In genomic region chr18:74311000-74311399, GRCh38 we compare ENCODE assay signal across 25 cellular contexts. TPM values are rescaled to one million over a fixed set of nuclear protein-coding genes. Genes with fewer than 3 reads are reported as not detected.
A peak's percentile ranks its signal among the peaks of the same experiment; 100 is the strongest.
DNase-seq lines count a peak whose midpoint lies in the region; ATAC-seq, FAIRE-seq and TF ChIP-seq lines count a peak whose summit lies in the region.
"Had no signal": no experiment of that assay in that cellular context is flagged by ENCODE, and none has a peak within 500 bp of the region (broad histone marks: within the 10 kb centered on the region; RNA-seq: fewer than 3 reads in every experiment).

No MANE protein-coding gene starts in this region.

- no peaks in the 10 kb centered on the region for H3K4me1 ChIP-seq in right cardiac atrium (ENCODE audit: control insufficient read depth, insufficient read depth, low read length)
- peaks cover 23% of the 10 kb centered on the region for H3K4me1 ChIP-seq in left ventricle myocardium inferior
- H3K4me1 ChIP-seq in keratinocyte (ENCODE audit: control insufficient read depth, extremely low read depth, insufficient read depth, low read length): peaks cover 6% of the 10 kb centered on the region
- no peaks in the 10 kb centered on the region for H3K4me1 ChIP-seq in gastroesophageal sphincter
- H3K4me1 ChIP-seq: BE2C, BLaER1, Caco-2 had no signal

- no peak overlapping the region for H3K27ac Mint-ChIP-seq in CD4-positive, alpha-beta T cell
- H3K27ac Mint-ChIP-seq: CD4-positive, CD25-positive, alpha-beta regulatory T cell; CD8-positive, alpha-beta T cell had no signal

- no peaks in the 10 kb centered on the region for H3K9me1 ChIP-seq in keratinocyte (ENCODE audit: control insufficient read depth, extremely low read depth, insufficient read depth, low read length)

- peaks cover 33% of the 10 kb centered on the region for H3K27me3 Mint-ChIP-seq in CD4-positive, alpha-beta T cell

- TF ChIP-seq CTCF in D721Med (IDR thresholded peaks at IDR 0.05; ENCODE audit: insufficient read depth, missing control alignments) (no peak), left ventricle myocardium inferior (IDR thresholded peaks at IDR 0.05; ENCODE audit: borderline replicate concordance) (no peak), keratinocyte (optimal IDR thresholded peaks at IDR 0.05 in 1 of 3, IDR thresholded peaks at IDR 0.05 in 1 of 3, conservative IDR thresholded peaks at IDR 0.05 in 1 of 3; ENCODE audit: extremely low read depth in 1 of 3, insufficient read depth in 2 of 3, low read length in 3 of 3) (no peak), gastroesophageal sphincter (IDR thresholded peaks at IDR 0.05) (no peak)
- no peak for TF ChIP-seq CTCF in CD4-positive, alpha-beta T cell (IDR thresholded peaks at IDR 0.05)

- H3K4me3 ChIP-seq in right cardiac atrium (ENCODE audit: low read length) (no peak overlapping the region), left ventricle myocardium inferior (no peak overlapping the region), keratinocyte (ENCODE audit: control insufficient read depth in 2 of 3, extremely low read depth in 1 of 3, insufficient read depth in 2 of 3, low read depth in 1 of 3, low read length in 3 of 3) (no peak overlapping the region), gastroesophageal sphincter (no peak overlapping the region)

- H3K9ac ChIP-seq in keratinocyte (ENCODE audit: control insufficient read depth, extremely low read depth, insufficient read depth, low read length): no peak overlapping the region
- H3K9ac ChIP-seq: BLaER1 had no signal

- H3K9me3 Mint-ChIP-seq in CD4-positive, alpha-beta T cell: no peaks in the 10 kb centered on the region
- H3K9me3 Mint-ChIP-seq: CD8-positive, alpha-beta T cell had no signal

- no peaks in the 10 kb centered on the region for H3K36me3 ChIP-seq in left ventricle myocardium inferior
- H3K36me3 ChIP-seq in keratinocyte (ENCODE audit: control insufficient read depth in 2 of 2, extremely low read depth in 1 of 2, insufficient read depth in 2 of 2, low read length in 2 of 2): no peaks in the 10 kb centered on the region
- H3K36me3 ChIP-seq in gastroesophageal sphincter: no peaks in the 10 kb centered on the region
- H3K36me3 ChIP-seq: BE2C, BLaER1 had no signal

- no peak for TF ChIP-seq EP300 in gastroesophageal sphincter (IDR thresholded peaks at IDR 0.05)

- no peaks in the 10 kb centered on the region for H3K27me3 ChIP-seq in right cardiac atrium (ENCODE audit: control insufficient read depth, insufficient read depth)
- no peaks in the 10 kb centered on the region for H3K27me3 ChIP-seq in left ventricle myocardium inferior (ENCODE audit: low read depth)
- no peaks in the 10 kb centered on the region for H3K27me3 ChIP-seq in keratinocyte (ENCODE audit: control insufficient read depth, extremely low read depth, insufficient read depth, low read length)
- peaks cover 5% of the 10 kb centered on the region for H3K27me3 ChIP-seq in gastroesophageal sphincter
- no peaks in the 10 kb centered on the region for H3K27me3 ChIP-seq in CD4-positive, alpha-beta T cell (ENCODE audit: control insufficient read depth, insufficient read depth, low read length)
- H3K27me3 ChIP-seq: BE2C, BLaER1 had no signal

- H4K20me1 ChIP-seq in keratinocyte (ENCODE audit: control insufficient read depth, extremely low read depth, insufficient read depth, low read length): no peaks in the 10 kb centered on the region
- H4K20me1 ChIP-seq: BLaER1 had no signal

- H3K27ac ChIP-seq in right cardiac atrium (ENCODE audit: low read length) (no peak overlapping the region), left ventricle myocardium inferior (replicated peaks) (peak overlapping the region; percentile 61), keratinocyte (ENCODE audit: control insufficient read depth, insufficient read depth, low read length) (no peak overlapping the region), gastroesophageal sphincter (no peak overlapping the region)
- H3K27ac ChIP-seq in CD4-positive, alpha-beta T cell (ENCODE audit: low read depth, low read length): no peak overlapping the region
- H3K27ac ChIP-seq: BLaER1 had no signal

- no peak overlapping the region for H3K4me2 ChIP-seq in keratinocyte (ENCODE audit: control insufficient read depth, extremely low read depth, insufficient read depth, low read depth, low read length)
- H3K4me2 ChIP-seq: BLaER1 had no signal

- peak overlapping the region; percentile 79 for H2AFZ ChIP-seq in keratinocyte (ENCODE audit: control insufficient read depth, low read length)

- H3K4me1 Mint-ChIP-seq in CD4-positive, alpha-beta T cell (ENCODE audit: low read depth): peaks cover 5% of the 10 kb centered on the region

- DNase-seq in Right ventricle myocardium superior: no peak
- no peak for DNase-seq in right cardiac atrium
- DNase-seq in D721Med (ENCODE audit: insufficient read length, low spot score): no peak
- DNase-seq in left ventricle myocardium inferior: no peak
- DNase-seq in keratinocyte (ENCODE audit: low read depth, low spot score): no peak
- DNase-seq in DMS53 (lab: John Stamatoyannopoulos, UW): no peak
- no peak for DNase-seq in CD4-positive, alpha-beta T cell
- DNase-seq: 8988T; BE2C; C1 segment of cervical spinal cord; Calu3; CD8-positive, alpha-beta T cell; DMS 273 treated with DMSO at 0.1 percent for 48 hours; DMS153; DMS79 treated with DMSO at 0.1 percent for 48 hours had no signal

- H3K9me3 ChIP-seq in right cardiac atrium (ENCODE audit: control insufficient read depth, low read length) (no peaks in the 10 kb centered on the region), left ventricle myocardium inferior (replicated peaks) (no peaks in the 10 kb centered on the region), keratinocyte (ENCODE audit: control insufficient read depth, low read depth, low read length) (no peaks in the 10 kb centered on the region), gastroesophageal sphincter (no peaks in the 10 kb centered on the region)
- H3K9me3 ChIP-seq in CD4-positive, alpha-beta T cell (ENCODE audit: control insufficient read depth, low read length): no peaks in the 10 kb centered on the region
- H3K9me3 ChIP-seq: BE2C, Caco-2 had no signal

- 43% methylated on average over 1 of the region's 1 CpG for WGBS in right cardiac atrium
- WGBS in gastroesophageal sphincter (ENCODE audit: low coverage in 1 of 2), 2 donors: 76 to 86% methylated on average over 1 of the region's 1 CpG

- intact Hi-C loops in Right ventricle myocardium superior (cut with DNase I) (no loop called here), right cardiac atrium (cut with DNase I) (no loop called here), left ventricle myocardium inferior (cut with micrococcal nuclease) (no loop called here)
- intact Hi-C loops in CD4-positive, alpha-beta T cell (cut with DNase I, micrococcal nuclease): loop anchor here in 1 of 2 experiments (5.0 kb wide), 1 partner anchor 241 kb away; no protein-coding TSS in a partner anchor

- POLR2A ChIA-PET in CD4-positive, alpha-beta T cell (lab: Charles Lee): no interaction called here

- peak; percentile 88 for FAIRE-seq in D721Med (lab: Jason Lieb, UNC)
- no peak for FAIRE-seq in keratinocyte (lab: Jason Lieb, UNC)
- FAIRE-seq: A204.1, G401.6, GM19239 had no signal

- TF ChIP-seq POLR2A in gastroesophageal sphincter (IDR thresholded peaks at IDR 0.05): no peak

- CTCF ChIA-PET in CD4-positive, alpha-beta T cell (lab: Charles Lee): interaction anchor here (1.0 to 1.2 kb wide), 2 partner anchors 21 to 185 kb away, joined by 3 to 4 read pairs; partner anchors contain the start of gene CNDP2

- no peak overlapping the region for H3K4me3 Mint-ChIP-seq in CD4-positive, alpha-beta T cell
- H3K4me3 Mint-ChIP-seq: CD14-positive monocyte; CD4-positive, CD25-positive, alpha-beta regulatory T cell; CD8-positive, alpha-beta T cell had no signal

- no peaks in the 10 kb centered on the region for H3K36me3 Mint-ChIP-seq in CD4-positive, alpha-beta T cell (ENCODE audit: low read depth)
- H3K36me3 Mint-ChIP-seq: CD14-positive monocyte; CD4-positive, CD25-positive, alpha-beta regulatory T cell; CD8-positive, alpha-beta T cell had no signal

- dilution Hi-C loops in keratinocyte (cut with MboI; ENCODE audit: extremely low pct_ligation_motif_present, low sequenced_read_pairs): no loop called here

- H3K79me2 ChIP-seq in keratinocyte (ENCODE audit: control insufficient read depth, insufficient read depth, low read length): no peaks in the 10 kb centered on the region

- ATAC-seq in Right ventricle myocardium superior (ENCODE audit: poor library complexity) (peak; percentile 75), right cardiac atrium (no peak), gastroesophageal sphincter (no peak)
- no peak for ATAC-seq in CD4-positive, alpha-beta T cell (ENCODE audit: poor library complexity)

RNA-seq across cellular contexts. Expression of gene C18orf63, which starts 4.6 kb away (rescaled TPM):
- total RNA-seq in Right ventricle myocardium superior (not detected), right cardiac atrium (not detected), left ventricle myocardium inferior (not detected), gastroesophageal sphincter (not detected)
- polyA plus RNA-seq in right cardiac atrium (not detected), keratinocyte (not detected in 3 replicates)
- polyA plus RNA-seq in keratinocyte (2011; ENCODE audit: low read depth): not detected
- not detected in 2 replicates for polyA plus RNA-seq in keratinocyte (2011; cell fraction: cytosol; rRNA removed)
- polyA plus RNA-seq in keratinocyte (2011; cell fraction: nucleus; rRNA removed): not detected in 2 replicates
- polyA plus RNA-seq in keratinocyte (2012; ENCODE audit: low replicate concordance): not detected in 2 replicates
- not detected in 3 replicates for polyA minus RNA-seq in keratinocyte
- not detected for polyA minus RNA-seq in keratinocyte (2011; cell fraction: cytosol; rRNA and poly(A)+ RNA removed)
- not detected in 2 replicates for polyA minus RNA-seq in keratinocyte (2011; cell fraction: nucleus; rRNA and poly(A)+ RNA removed)
- not detected for total RNA-seq in CD4-positive, alpha-beta T cell
- total RNA-seq: A673; Caco-2; Calu3; CD4-positive, CD25-positive, alpha-beta regulatory T cell; CD8-positive, alpha-beta T cell had no signal
- polyA plus RNA-seq: AG04450; CD14-positive monocyte; CD4-positive, CD25-positive, alpha-beta regulatory T cell had no signal

RNA-seq across cellular contexts. Expression of gene CYB5A, which starts 19.2 kb away (rescaled TPM):
- 101 TPM for total RNA-seq in Right ventricle myocardium superior
- total RNA-seq in right cardiac atrium: 10 to 100 TPM; 40.4 to 53.6 (median 48.8) TPM
- polyA plus RNA-seq in right cardiac atrium: 91.8 TPM
- total RNA-seq in left ventricle myocardium inferior: 105 TPM
- polyA plus RNA-seq in keratinocyte: 42.2 to 49.4 TPM (median 42.6 TPM) in 3 replicates
- polyA plus RNA-seq in keratinocyte (2011; ENCODE audit: low read depth): 21.2 TPM
- 31.7 and 38.7 TPM in 2 replicates for polyA plus RNA-seq in keratinocyte (2011; cell fraction: cytosol; rRNA removed)
- 13.9 and 20.7 TPM in 2 replicates for polyA plus RNA-seq in keratinocyte (2011; cell fraction: nucleus; rRNA removed)
- polyA plus RNA-seq in keratinocyte (2012; ENCODE audit: low replicate concordance): 33.7 and 62.8 TPM in 2 replicates
- polyA minus RNA-seq in keratinocyte: 8.3 to 12.6 TPM (median 11.9 TPM) in 3 replicates
- polyA minus RNA-seq in keratinocyte (2011; cell fraction: cytosol; rRNA and poly(A)+ RNA removed): 24.6 TPM
- 1.1 and 3.3 TPM in 2 replicates for polyA minus RNA-seq in keratinocyte (2011; cell fraction: nucleus; rRNA and poly(A)+ RNA removed)
- total RNA-seq in gastroesophageal sphincter: 100 to 1,000 TPM in 1 of 4 donors, 10 to 100 TPM in 3; 53.8 to 118 (median 75.2) TPM
- total RNA-seq in CD4-positive, alpha-beta T cell: 1 to 10 TPM; 3.7 to 4.1 TPM

Comparison
In these comparisons a context has a peak if more than half of its experiments do, and no peak if none do; other contexts are left out.
1. RNA of gene CYB5A, which starts 19.2 kb away (total RNA-seq): 105 TPM in left ventricle myocardium inferior (single experiment), 101 TPM in Right ventricle myocardium superior (single experiment), 53.8 to 118 TPM in gastroesophageal sphincter and 40.4 to 53.6 TPM in right cardiac atrium; 3.7 to 4.1 TPM in CD4-positive, alpha-beta T cell; every median in the first group is over 4 times any median in the second.